ENCODE assay signal across 1 cellular context in the genomic region with DNA sequence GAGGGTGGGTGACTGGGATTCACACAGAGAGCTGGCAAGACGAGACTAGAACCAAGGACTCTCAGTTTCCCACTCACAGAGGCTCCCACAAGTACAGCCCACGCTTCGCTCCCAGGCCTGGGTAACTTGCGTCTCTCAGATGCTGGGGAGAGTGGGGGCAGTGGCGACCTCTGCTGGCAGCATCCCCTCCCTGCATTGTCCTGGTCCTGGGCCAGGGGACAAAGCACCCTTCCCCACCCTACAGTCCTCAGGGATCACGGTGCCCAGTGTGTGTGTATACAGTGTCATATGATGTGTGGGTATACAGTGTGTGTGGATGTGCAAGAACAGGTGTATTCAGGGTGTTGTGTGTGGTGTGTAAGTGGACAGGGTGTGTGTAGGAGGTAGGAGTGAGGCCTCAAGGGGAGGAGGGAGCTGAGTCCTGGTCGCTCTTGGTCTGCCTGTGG.
TF ChIP-seq lines count a peak whose summit lies in the region.

No MANE protein-coding gene starts in this region.

TF ChIP-seq in GM23338, 12 proteins besides CTCF, POLR2A, EP300 and RAD21 (continued from another document):
- TF ChIP-seq, protein P1, sequence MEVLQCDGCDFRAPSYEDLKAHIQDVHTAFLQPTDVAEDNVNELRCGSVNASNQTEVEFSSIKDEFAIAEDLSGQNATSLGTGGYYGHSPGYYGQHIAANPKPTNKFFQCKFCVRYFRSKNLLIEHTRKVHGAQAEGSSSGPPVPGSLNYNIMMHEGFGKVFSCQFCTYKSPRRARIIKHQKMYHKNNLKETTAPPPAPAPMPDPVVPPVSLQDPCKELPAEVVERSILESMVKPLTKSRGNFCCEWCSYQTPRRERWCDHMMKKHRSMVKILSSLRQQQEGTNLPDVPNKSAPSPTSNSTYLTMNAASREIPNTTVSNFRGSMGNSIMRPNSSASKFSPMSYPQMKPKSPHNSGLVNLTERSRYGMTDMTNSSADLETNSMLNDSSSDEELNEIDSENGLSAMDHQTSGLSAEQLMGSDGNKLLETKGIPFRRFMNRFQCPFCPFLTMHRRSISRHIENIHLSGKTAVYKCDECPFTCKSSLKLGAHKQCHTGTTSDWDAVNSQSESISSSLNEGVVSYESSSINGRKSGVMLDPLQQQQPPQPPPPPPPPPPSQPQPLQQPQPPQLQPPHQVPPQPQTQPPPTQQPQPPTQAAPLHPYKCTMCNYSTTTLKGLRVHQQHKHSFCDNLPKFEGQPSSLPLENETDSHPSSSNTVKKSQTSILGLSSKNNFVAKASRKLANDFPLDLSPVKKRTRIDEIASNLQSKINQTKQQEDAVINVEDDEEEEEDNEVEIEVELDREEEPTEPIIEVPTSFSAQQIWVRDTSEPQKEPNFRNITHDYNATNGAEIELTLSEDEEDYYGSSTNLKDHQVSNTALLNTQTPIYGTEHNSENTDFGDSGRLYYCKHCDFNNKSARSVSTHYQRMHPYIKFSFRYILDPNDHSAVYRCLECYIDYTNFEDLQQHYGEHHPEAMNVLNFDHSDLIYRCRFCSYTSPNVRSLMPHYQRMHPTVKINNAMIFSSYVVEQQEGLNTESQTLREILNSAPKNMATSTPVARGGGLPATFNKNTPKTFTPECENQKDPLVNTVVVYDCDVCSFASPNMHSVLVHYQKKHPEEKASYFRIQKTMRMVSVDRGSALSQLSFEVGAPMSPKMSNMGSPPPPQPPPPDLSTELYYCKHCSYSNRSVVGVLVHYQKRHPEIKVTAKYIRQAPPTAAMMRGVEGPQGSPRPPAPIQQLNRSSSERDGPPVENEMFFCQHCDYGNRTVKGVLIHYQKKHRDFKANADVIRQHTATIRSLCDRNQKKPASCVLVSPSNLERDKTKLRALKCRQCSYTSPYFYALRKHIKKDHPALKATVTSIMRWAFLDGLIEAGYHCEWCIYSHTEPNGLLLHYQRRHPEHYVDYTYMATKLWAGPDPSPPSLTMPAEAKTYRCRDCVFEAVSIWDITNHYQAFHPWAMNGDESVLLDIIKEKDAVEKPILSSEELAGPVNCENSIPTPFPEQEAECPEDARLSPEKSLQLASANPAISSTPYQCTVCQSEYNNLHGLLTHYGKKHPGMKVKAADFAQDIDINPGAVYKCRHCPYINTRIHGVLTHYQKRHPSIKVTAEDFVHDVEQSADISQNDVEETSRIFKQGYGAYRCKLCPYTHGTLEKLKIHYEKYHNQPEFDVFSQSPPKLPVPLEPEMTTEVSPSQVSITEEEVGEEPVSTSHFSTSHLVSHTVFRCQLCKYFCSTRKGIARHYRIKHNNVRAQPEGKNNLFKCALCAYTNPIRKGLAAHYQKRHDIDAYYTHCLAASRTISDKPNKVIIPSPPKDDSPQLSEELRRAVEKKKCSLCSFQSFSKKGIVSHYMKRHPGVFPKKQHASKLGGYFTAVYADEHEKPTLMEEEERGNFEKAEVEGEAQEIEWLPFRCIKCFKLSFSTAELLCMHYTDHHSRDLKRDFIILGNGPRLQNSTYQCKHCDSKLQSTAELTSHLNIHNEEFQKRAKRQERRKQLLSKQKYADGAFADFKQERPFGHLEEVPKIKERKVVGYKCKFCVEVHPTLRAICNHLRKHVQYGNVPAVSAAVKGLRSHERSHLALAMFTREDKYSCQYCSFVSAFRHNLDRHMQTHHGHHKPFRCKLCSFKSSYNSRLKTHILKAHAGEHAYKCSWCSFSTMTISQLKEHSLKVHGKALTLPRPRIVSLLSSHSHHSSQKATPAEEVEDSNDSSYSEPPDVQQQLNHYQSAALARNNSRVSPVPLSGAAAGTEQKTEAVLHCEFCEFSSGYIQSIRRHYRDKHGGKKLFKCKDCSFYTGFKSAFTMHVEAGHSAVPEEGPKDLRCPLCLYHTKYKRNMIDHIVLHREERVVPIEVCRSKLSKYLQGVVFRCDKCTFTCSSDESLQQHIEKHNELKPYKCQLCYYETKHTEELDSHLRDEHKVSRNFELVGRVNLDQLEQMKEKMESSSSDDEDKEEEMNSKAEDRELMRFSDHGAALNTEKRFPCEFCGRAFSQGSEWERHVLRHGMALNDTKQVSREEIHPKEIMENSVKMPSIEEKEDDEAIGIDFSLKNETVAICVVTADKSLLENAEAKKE (CRISPR knock-in tag; IDR thresholded peaks at IDR 0.05): no peak
